31 cellular contexts compared by ENCODE assay signal in the genomic region with DNA sequence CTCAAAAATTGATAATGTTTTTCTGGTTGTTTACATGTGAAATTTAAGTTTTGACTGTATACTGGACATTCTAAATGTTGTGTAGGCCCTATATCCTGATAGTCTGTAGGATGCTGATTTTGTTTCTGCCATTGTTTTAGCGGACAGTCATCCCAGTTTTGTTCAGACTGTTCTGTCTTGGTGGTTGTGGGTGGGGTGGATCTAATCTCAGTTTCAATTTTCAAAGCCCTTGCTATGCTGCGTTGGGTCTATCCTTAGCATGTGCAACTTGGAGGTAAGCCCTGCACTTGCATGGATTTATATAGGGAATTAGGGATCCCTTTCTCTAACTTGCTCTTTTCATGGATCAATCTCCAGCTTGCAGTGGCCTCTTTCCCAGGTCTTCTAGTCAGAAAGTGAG.
"Had no signal": no experiment of that assay in that cellular context is flagged by ENCODE, and none has a peak within 500 bp of the region (broad histone marks: within the 10 kb centered on the region; RNA-seq: fewer than 3 reads in every experiment).

No MANE protein-coding gene starts in this region.

- H3K9me3 Mint-ChIP-seq: activated CD8-positive, alpha-beta T cell treated with anti-CD3 and anti-CD28 coated beads for 36 hours; activated naive CD8-positive, alpha-beta T cell treated with anti-CD3 and anti-CD28 coated beads for 36 hours; activated T-cell treated with anti-CD3 and anti-CD28 coated beads, Interleukin-2, amount 50 U/mL, for 72 hours; activated T-helper 17 cell treated with anti-CD3 and anti-CD28 coated beads, Interleukin-2, amount 50 U/mL, for 72 hours; T-cell had no signal

- H3K4me2 ChIP-seq: PC-9 had no signal

- H2AFZ ChIP-seq: PC-9 had no signal

- H3K27ac ChIP-seq: brain microvascular endothelial cell, PC-9, RWPE1, VCaP had no signal

- DNase-seq: activated CD4-positive, alpha-beta T cell treated with anti-CD3 and anti-CD28 coated beads for 1 hour; activated CD4-positive, alpha-beta T cell treated with anti-CD3 and anti-CD28 coated beads for 48 hours; activated CD4-positive, CD25-positive, alpha-beta regulatory T cell; activated CD8-positive, alpha-beta T cell treated with anti-CD3 and anti-CD28 coated beads for 36 hours; activated effector memory CD4-positive, alpha-beta T cell treated with anti-CD3 and anti-CD28 coated beads, Interleukin-2, amount 50 U/mL, for 16 hours; activated naive CD4-positive, alpha-beta T cell; activated naive CD4-positive, alpha-beta T cell treated with anti-CD3 and anti-CD28 coated beads, Interleukin-2, amount 50 U/mL, for 16 hours; activated naive CD8-positive, alpha-beta T cell treated with anti-CD3 and anti-CD28 coated beads for 36 hours; activated T-cell treated with anti-CD3 and anti-CD28 coated beads, Interleukin-2, amount 50 U/mL, for 1 hour; activated T-cell treated with anti-CD3 and anti-CD28 coated beads, Interleukin-2, amount 50 U/mL, for 72 hours; amniotic stem cell; aorta; brain microvascular endothelial cell; central memory CD4-positive, alpha-beta T cell; MG63; NCI-H1092; NCI-H1436 treated with DMSO at 0.1 percent for 48 hours; NCI-H1694 treated with DMSO at 0.1 percent for 48 hours; NCI-H2029; NCI-H345; NCI-H524 treated with DMSO at 0.1 percent for 48 hours; PC-9; SIG-M5; T-cell; T-helper 2 cell; T-helper 9 cell had no signal

- H3K4me3 ChIP-seq: MG63, PC-9 had no signal

- H3K27ac Mint-ChIP-seq: activated CD8-positive, alpha-beta T cell treated with anti-CD3 and anti-CD28 coated beads for 36 hours; activated naive CD8-positive, alpha-beta T cell treated with anti-CD3 and anti-CD28 coated beads for 36 hours; activated T-helper 17 cell treated with anti-CD3 and anti-CD28 coated beads, Interleukin-2, amount 50 U/mL, for 72 hours; T-cell had no signal

- H3K9me3 ChIP-seq: MG63 had no signal

- ATAC-seq: activated CD8-positive, alpha-beta T cell treated with anti-CD3 and anti-CD28 coated beads for 36 hours; activated T-cell treated with anti-CD3 and anti-CD28 coated beads, Interleukin-2, amount 50 U/mL, for 72 hours; activated T-helper 17 cell treated with anti-CD3 and anti-CD28 coated beads, Interleukin-2, amount 50 U/mL, for 72 hours; Right ventricle myocardium inferior; SK-N-SH treated with all-trans-retinoic acid at 6 μM for 48 hours; T-cell had no signal

- H3K4me3 Mint-ChIP-seq: activated CD8-positive, alpha-beta T cell treated with anti-CD3 and anti-CD28 coated beads for 36 hours; activated naive CD8-positive, alpha-beta T cell treated with anti-CD3 and anti-CD28 coated beads for 36 hours; activated T-cell treated with anti-CD3 and anti-CD28 coated beads, Interleukin-2, amount 50 U/mL, for 72 hours; activated T-helper 17 cell treated with anti-CD3 and anti-CD28 coated beads, Interleukin-2, amount 50 U/mL, for 72 hours; T-cell had no signal

- H3K36me3 ChIP-seq: brain microvascular endothelial cell had no signal

- H3K27me3 ChIP-seq: brain microvascular endothelial cell, MG63 had no signal

- H3K27me3 Mint-ChIP-seq: activated CD8-positive, alpha-beta T cell treated with anti-CD3 and anti-CD28 coated beads for 36 hours; activated naive CD8-positive, alpha-beta T cell treated with anti-CD3 and anti-CD28 coated beads for 36 hours; activated T-helper 17 cell treated with anti-CD3 and anti-CD28 coated beads, Interleukin-2, amount 50 U/mL, for 72 hours; T-cell had no signal
